ENCODE assay signal across 34 cellular contexts in genomic region chr1:219438386-219438785, GRCh38.
"Had no signal": no experiment of that assay in that cellular context is flagged by ENCODE, and none has a peak within 500 bp of the region (broad histone marks: within the 10 kb centered on the region; RNA-seq: fewer than 3 reads in every experiment).

No MANE protein-coding gene starts in this region.

- H3K27me3 ChIP-seq: adrenal gland, body of pancreas, brain microvascular endothelial cell, breast epithelium had no signal

- H3K4me3 ChIP-seq: adrenal gland, body of pancreas, breast epithelium had no signal

- H3K36me3 Mint-ChIP-seq: activated CD4-positive, alpha-beta memory T cell treated with anti-CD3 and anti-CD28 coated beads for 36 hours; activated naive CD4-positive, alpha-beta T cell treated with anti-CD3 and anti-CD28 coated beads, Interleukin-2, amount 50 U/mL, for 72 hours; activated naive CD8-positive, alpha-beta T cell treated with anti-CD3 and anti-CD28 coated beads for 36 hours had no signal

- H3K4me1 ChIP-seq: adrenal gland, breast epithelium had no signal

- FAIRE-seq: astrocyte, TTC549 had no signal

- H3K4me1 Mint-ChIP-seq: activated B cell treated with CpG ODN at 0.5 μM for 24 hours; activated CD4-positive, alpha-beta T cell treated with anti-CD3 and anti-CD28 coated beads, Interleukin-2, amount 10 ng/mL, durations not matched to agents 24 days and 14 days; activated naive CD8-positive, alpha-beta T cell treated with anti-CD3 and anti-CD28 coated beads for 36 hours had no signal

- H3K9me3 Mint-ChIP-seq: activated B cell treated with CpG ODN at 0.5 μM for 24 hours; activated CD4-positive, alpha-beta memory T cell treated with anti-CD3 and anti-CD28 coated beads for 36 hours; activated CD4-positive, alpha-beta T cell treated with anti-CD3 and anti-CD28 coated beads, Interleukin-2, amount 10 ng/mL, durations not matched to agents 24 days and 14 days; activated CD8-positive, alpha-beta T cell treated with anti-CD3 and anti-CD28 coated beads for 36 hours; activated naive CD4-positive, alpha-beta T cell treated with anti-CD3 and anti-CD28 coated beads for 36 hours; activated naive CD4-positive, alpha-beta T cell treated with anti-CD3 and anti-CD28 coated beads, Interleukin-2, amount 50 U/mL, for 72 hours; activated naive CD8-positive, alpha-beta T cell treated with anti-CD3 and anti-CD28 coated beads for 36 hours; T-helper 1 cell treated with Interleukin-12 subunit alpha and Interleukin-12 subunit beta and Interleukin-4 antibody, amounts not matched to agents 30 μg/mL and 1 μg/mL, for 36 hours; T-helper 2 cell treated with Interferon-gamma antibody and Interleukin-4, amounts not matched to agents 5 μg/mL and 100 μg/mL, for 36 hours had no signal

- H3K9me3 ChIP-seq: adrenal gland, body of pancreas, breast epithelium had no signal

- H3K36me3 ChIP-seq: adrenal gland, brain microvascular endothelial cell, breast epithelium had no signal

- H3K27me3 Mint-ChIP-seq: activated B cell treated with CpG ODN at 0.5 μM for 24 hours; activated CD4-positive, alpha-beta T cell treated with anti-CD3 and anti-CD28 coated beads, Interleukin-2, amount 10 ng/mL, durations not matched to agents 24 days and 14 days had no signal

- ATAC-seq: activated CD8-positive, alpha-beta T cell treated with anti-CD3 and anti-CD28 coated beads for 36 hours; activated naive CD4-positive, alpha-beta T cell treated with anti-CD3 and anti-CD28 coated beads, Interleukin-2, amount 50 U/mL, for 72 hours; body of pancreas had no signal

- H3K27ac ChIP-seq: adrenal gland, body of pancreas, brain microvascular endothelial cell, breast epithelium, VCaP had no signal

- H3K4me3 Mint-ChIP-seq: activated B cell treated with CpG ODN at 0.5 μM for 24 hours; activated CD4-positive, alpha-beta memory T cell treated with anti-CD3 and anti-CD28 coated beads for 36 hours; activated CD4-positive, alpha-beta T cell treated with anti-CD3 and anti-CD28 coated beads, Interleukin-2, amount 10 ng/mL, durations not matched to agents 24 days and 14 days; activated CD8-positive, alpha-beta T cell treated with anti-CD3 and anti-CD28 coated beads for 36 hours; activated naive CD4-positive, alpha-beta T cell treated with anti-CD3 and anti-CD28 coated beads for 36 hours; activated naive CD8-positive, alpha-beta T cell treated with anti-CD3 and anti-CD28 coated beads for 36 hours; T-helper 1 cell treated with Interleukin-12 subunit alpha and Interleukin-12 subunit beta and Interleukin-4 antibody, amounts not matched to agents 30 μg/mL and 1 μg/mL, for 36 hours; T-helper 2 cell treated with Interferon-gamma antibody and Interleukin-4, amounts not matched to agents 5 μg/mL and 100 μg/mL, for 36 hours had no signal

- DNase-seq: activated B cell treated with CpG ODN at 0.5 μM for 24 hours; activated CD4-positive, alpha-beta memory T cell treated with anti-CD3 and anti-CD28 coated beads for 36 hours; activated CD4-positive, alpha-beta T cell treated with anti-CD3 and anti-CD28 coated beads for 4 hours; activated CD4-positive, alpha-beta T cell treated with anti-CD3 and anti-CD28 coated beads, Interleukin-2, amount 50 U/mL, for 1 hour; activated CD4-positive, alpha-beta T cell treated with anti-CD3 and anti-CD28 coated beads, Interleukin-2, amount 50 U/mL, for 4 hours; activated CD4-positive, CD25-positive, alpha-beta regulatory T cell treated with anti-CD3 and anti-CD28 coated beads, Interleukin-2, amount 50 U/mL, for 72 hours; activated CD8-positive, alpha-beta memory T cell treated with anti-CD3 and anti-CD28 coated beads, Interleukin-2, amount 50 U/mL, for 4 hours; activated CD8-positive, alpha-beta T cell treated with anti-CD3 and anti-CD28 coated beads for 36 hours; activated effector memory CD4-positive, alpha-beta T cell treated with anti-CD3 and anti-CD28 coated beads, Interleukin-2, amount 50 U/mL, for 16 hours; activated gamma-delta T cell treated with Interleukin-2 at 50 U/mL for 16 hours; activated naive CD4-positive, alpha-beta T cell; activated naive CD4-positive, alpha-beta T cell treated with anti-CD3 and anti-CD28 coated beads for 36 hours; activated naive CD4-positive, alpha-beta T cell treated with anti-CD3 and anti-CD28 coated beads, Interleukin-2, amount 50 U/mL, for 16 hours; activated naive CD8-positive, alpha-beta T cell treated with anti-CD3 and anti-CD28 coated beads for 36 hours; activated T-cell treated with anti-CD3 and anti-CD28 coated beads for 4 hours; activated T-cell treated with anti-CD3 and anti-CD28 coated beads, Interleukin-2, amount 50 U/mL, for 1 hour; activated T-cell treated with anti-CD3 and anti-CD28 coated beads, Interleukin-2, amount 50 U/mL, for 48 hours; adrenal gland; amniotic stem cell; aorta; body of pancreas; brain microvascular endothelial cell; central memory CD4-positive, alpha-beta T cell; T-helper 1 cell; T-helper 2 cell; T-helper 9 cell had no signal
